In genomic region chr14:87443039-87443438, GRCh38 we compare ENCODE assay signal across 31 cellular contexts.
"Had no signal": no experiment of that assay in that cellular context is flagged by ENCODE, and none has a peak within 500 bp of the region (broad histone marks: within the 10 kb centered on the region; RNA-seq: fewer than 3 reads in every experiment).

No MANE protein-coding gene starts in this region.

- H3K4me3 ChIP-seq: MG63, PC-9, SJCRH30, SK-N-MC had no signal

- H3K36me3 ChIP-seq: MG63, SJCRH30 had no signal

- H3K27ac ChIP-seq: PC-9, RWPE1, SJCRH30, SK-N-MC had no signal

- H3K4me3 Mint-ChIP-seq: T-helper 1 cell treated with Interleukin-12 subunit alpha and Interleukin-12 subunit beta and Interleukin-4 antibody, amounts not matched to agents 30 μg/mL and 1 μg/mL, for 36 hours had no signal

- H3K4me2 ChIP-seq: PC-9 had no signal

- H3K27me3 ChIP-seq: MG63, SJCRH30 had no signal

- DNase-seq: MG63, MV-4-11, NCI-H1092, NCI-H1105, NCI-H1417 treated with DMSO at 0.1 percent for 48 hours, NCI-H1436 treated with DMSO at 0.1 percent for 48 hours, NCI-H1694 treated with DMSO at 0.1 percent for 48 hours, NCI-H187 treated with DMSO at 0.1 percent for 48 hours, NCI-H2029, NCI-H2081 treated with DMSO at 0.1 percent for 48 hours, NCI-H2107, NCI-H2171, NCI-H226, NCI-H446 treated with DMSO at 0.1 percent for 48 hours, NCI-H510A, NCI-H524, NCI-H526, NCI-H69, NCI-H748 treated with DMSO at 0.1 percent for 48 hours, NCI-H82, PC-9, SHP77, SIG-M5, SJCRH30, T-helper 1 cell had no signal

- H3K27ac Mint-ChIP-seq: T-helper 1 cell treated with Interleukin-12 subunit alpha and Interleukin-12 subunit beta and Interleukin-4 antibody, amounts not matched to agents 30 μg/mL and 1 μg/mL, for 36 hours had no signal

- H3K4me1 ChIP-seq: SJCRH30 had no signal

- H2AFZ ChIP-seq: PC-9 had no signal

- H3K9me3 ChIP-seq: MG63, SJCRH30 had no signal

- ATAC-seq: Panc1, SK-N-SH treated with all-trans-retinoic acid at 6 μM for 48 hours had no signal

- FAIRE-seq: RCC 7860 had no signal
